In the genomic region with DNA sequence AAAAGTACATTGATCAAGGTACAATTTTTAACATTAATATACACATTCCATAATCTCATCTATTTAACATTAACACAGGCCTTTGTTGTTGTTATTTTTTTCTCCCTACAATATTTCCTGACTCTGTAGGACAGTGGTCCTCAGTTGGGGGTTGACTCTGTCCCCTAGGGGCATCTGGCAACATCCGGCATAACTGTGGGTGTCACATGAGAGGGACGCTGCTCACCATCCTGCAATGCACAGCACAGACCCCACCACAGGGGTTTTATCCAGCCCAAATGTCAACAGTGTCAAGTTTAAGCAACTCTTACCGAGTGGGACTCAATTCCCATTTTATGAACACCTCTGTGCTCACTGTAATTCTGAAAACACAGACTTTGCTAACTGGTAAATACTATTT, we compare ENCODE assay signal across 1 cellular context.
TF ChIP-seq lines count a peak whose summit lies in the region.

No MANE protein-coding gene starts in this region.

TF ChIP-seq in HepG2, 621 proteins besides CTCF, POLR2A, EP300 and RAD21:
- TF ChIP-seq POLR2AphosphoS5 (IDR thresholded peaks at IDR 0.05; ENCODE audit: low read depth, low read length) (peak; percentile 15; the same call in 1 of the 2 replicates), FOXA1 (IDR thresholded peaks at IDR 0.05) (no peak), FOXA1 (CRISPR knock-in tag; IDR thresholded peaks at IDR 0.05) (no peak), ZFP36L1 (CRISPR knock-in tag; IDR thresholded peaks at IDR 0.05) (no peak), CSRNP1 (CRISPR knock-in tag; IDR thresholded peaks at IDR 0.05) (no peak), GTF2F1 (IDR thresholded peaks at IDR 0.05; ENCODE audit: low read length) (no peak), RBM22 (optimal IDR thresholded peaks at IDR 0.05; ENCODE audit: low read length) (peak; percentile 28), SNRNP70 (IDR thresholded peaks at IDR 0.05; ENCODE audit: low read depth, low read length) (no peak)
TF ChIP-seq in HepG2: peak in this region for 2.
